In the genomic region with DNA sequence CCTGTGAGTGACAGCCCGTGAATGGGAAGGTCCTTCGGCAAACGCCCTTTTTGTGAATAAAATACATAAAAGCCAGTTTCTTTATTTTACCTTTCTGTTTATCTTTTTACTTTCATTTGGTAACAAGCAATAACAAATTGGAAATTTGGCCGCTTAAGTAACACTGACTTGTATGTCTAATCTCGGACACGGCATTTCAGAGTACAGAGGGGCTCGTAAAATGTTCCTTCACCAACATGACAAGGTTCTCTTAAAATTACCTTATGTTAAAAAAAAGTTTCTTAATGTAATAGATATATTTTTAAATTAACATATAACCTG, we compare ENCODE assay signal across 8 cellular contexts. TPM values are rescaled to one million over a fixed set of nuclear protein-coding genes. Genes with fewer than 3 reads are reported as not detected.
A peak's percentile ranks its signal among the peaks of the same experiment; 100 is the strongest.
DNase-seq lines count a peak whose midpoint lies in the region.

No MANE protein-coding gene starts in this region.

- H3K4me3 Mint-ChIP-seq in activated CD4-positive, alpha-beta memory T cell treated with anti-CD3 and anti-CD28 coated beads for 36 hours = peak overlapping the region; percentile 95

- H3K9me3 Mint-ChIP-seq in activated CD4-positive, alpha-beta memory T cell treated with anti-CD3 and anti-CD28 coated beads for 36 hours = peaks cover 39% of the 10 kb centered on the region

- peak overlapping the region; percentile 99 for H3K27ac Mint-ChIP-seq in activated CD4-positive, alpha-beta memory T cell treated with anti-CD3 and anti-CD28 coated beads for 36 hours

- intact Hi-C loops in activated CD4-positive, alpha-beta memory T cell treated with anti-CD3 and anti-CD28 coated beads for 36 hours (cut with micrococcal nuclease) = loop anchor here (2.0 kb wide), 1 partner anchor 188 kb away; no protein-coding TSS in a partner anchor

- no peaks in the 10 kb centered on the region for H3K27me3 Mint-ChIP-seq in activated CD4-positive, alpha-beta memory T cell treated with anti-CD3 and anti-CD28 coated beads for 36 hours

- H3K4me3 ChIP-seq in iPS-11a (ENCODE audit: low read depth, low read length) (peak overlapping the region; percentile 60), subcutaneous abdominal adipose tissue (ENCODE audit: low read depth in 1 of 5, low read length in 5 of 5) (peak overlapping the region; percentile 67 to 93 (median 82))

- peaks cover 0 to 32% (median 29%) of the 10 kb centered on the region in 5 donors for H3K4me1 ChIP-seq in subcutaneous abdominal adipose tissue (ENCODE audit: control insufficient read depth in 5 of 5, insufficient read depth in 5 of 5, low read length in 5 of 5)

- DNase-seq in NCI-H1694 treated with DMSO at 0.1 percent for 48 hours (lab: John Stamatoyannopoulos, UW) = peak; percentile 44
- DNase-seq in NCI-H1694 (lab: John Stamatoyannopoulos, UW) = no peak
- no peak for DNase-seq in activated CD4-positive, alpha-beta memory T cell treated with anti-CD3 and anti-CD28 coated beads for 36 hours
- DNase-seq in NCI-H1436 (lab: John Stamatoyannopoulos, UW) = no peak
- no peak for DNase-seq in 8988T
- no peak for DNase-seq in dermis blood vessel endothelial cell

- peaks cover 4 to 20% (median 5%) of the 10 kb centered on the region in 5 donors for H3K9me3 ChIP-seq in subcutaneous abdominal adipose tissue (ENCODE audit: control insufficient read depth in 5 of 5, low read length in 5 of 5)

- peak overlapping the region; percentile 96 for H3K27ac ChIP-seq in subcutaneous abdominal adipose tissue (ENCODE audit: low read depth, low read length)

- H3K36me3 Mint-ChIP-seq in activated CD4-positive, alpha-beta memory T cell treated with anti-CD3 and anti-CD28 coated beads for 36 hours = peaks cover 45% of the 10 kb centered on the region

- no peaks in the 10 kb centered on the region for H3K36me3 ChIP-seq in subcutaneous abdominal adipose tissue (ENCODE audit: control insufficient read depth in 5 of 5, insufficient read depth in 5 of 5, low read length in 5 of 5)

- POLR2A ChIA-PET in activated CD4-positive, alpha-beta memory T cell treated with anti-CD3 and anti-CD28 coated beads for 36 hours (lab: Charles Lee) = interaction anchor here (1.0 to 1.8 kb wide), 4 partner anchors 125 to 215 kb away, joined by 3 to 11 read pairs (median 4); partner anchors contain the start of gene HIBCH

- peak overlapping the region; percentile 64 to 95 (median 84) for H3K9ac ChIP-seq in subcutaneous abdominal adipose tissue (ENCODE audit: low read length in 5 of 5)

- no peaks in the 10 kb centered on the region for H3K27me3 ChIP-seq in subcutaneous abdominal adipose tissue (ENCODE audit: control insufficient read depth in 5 of 5, insufficient read depth in 4 of 5, low read length in 5 of 5)

- CTCF ChIA-PET in activated CD4-positive, alpha-beta memory T cell treated with anti-CD3 and anti-CD28 coated beads for 36 hours (lab: Charles Lee) = interaction anchor here (3.5 kb wide), 1 partner anchor 145 kb away, joined by 16 read pairs; no protein-coding TSS in a partner anchor

- H3K4me1 Mint-ChIP-seq in activated CD4-positive, alpha-beta memory T cell treated with anti-CD3 and anti-CD28 coated beads for 36 hours (ENCODE audit: low read depth) = peaks cover 51% of the 10 kb centered on the region

RNA-seq across cellular contexts. Expression of gene NEMP2, which starts 0.6 kb away (rescaled TPM):
- 10 to 100 TPM; 28.8 to 30.0 TPM for total RNA-seq in activated CD4-positive, alpha-beta memory T cell treated with anti-CD3 and anti-CD28 coated beads for 36 hours
- total RNA-seq in dermis blood vessel endothelial cell = 4.1 and 4.3 TPM in 2 replicates
